In the genomic region with DNA sequence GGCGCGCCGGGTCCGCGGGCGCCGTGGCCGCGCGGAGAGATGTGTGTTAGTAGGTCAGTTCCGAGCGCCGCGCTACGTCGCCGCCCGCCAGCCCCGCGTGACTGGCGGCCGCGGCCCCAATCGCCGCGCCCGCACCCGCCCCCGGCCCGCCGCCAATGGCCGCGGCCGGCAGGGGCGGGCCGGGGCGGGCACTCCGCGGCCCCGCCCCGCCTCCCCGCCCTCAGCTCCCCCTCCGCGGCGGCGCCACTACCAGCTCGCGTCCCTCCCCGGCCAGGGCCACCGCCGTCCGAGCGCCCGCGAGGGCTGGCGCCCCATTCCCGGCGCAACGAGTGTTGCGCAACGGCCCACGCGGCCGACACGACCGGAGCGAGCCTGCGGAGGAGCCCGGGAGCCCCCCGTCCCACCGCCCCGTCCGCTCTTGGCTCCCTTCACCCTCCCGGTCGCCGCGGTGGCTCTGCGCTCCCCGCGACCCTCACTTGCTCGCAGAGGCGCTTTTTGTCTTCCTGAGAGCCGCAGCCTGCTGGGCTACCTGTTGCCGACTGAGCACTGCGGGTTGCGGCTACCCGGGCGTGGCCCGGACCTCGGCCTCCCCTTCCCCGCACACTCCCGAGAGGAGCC, we compare ENCODE assay signal across 1 cellular context.
TF ChIP-seq lines count a peak whose summit lies in the region.

A gene with protein sequence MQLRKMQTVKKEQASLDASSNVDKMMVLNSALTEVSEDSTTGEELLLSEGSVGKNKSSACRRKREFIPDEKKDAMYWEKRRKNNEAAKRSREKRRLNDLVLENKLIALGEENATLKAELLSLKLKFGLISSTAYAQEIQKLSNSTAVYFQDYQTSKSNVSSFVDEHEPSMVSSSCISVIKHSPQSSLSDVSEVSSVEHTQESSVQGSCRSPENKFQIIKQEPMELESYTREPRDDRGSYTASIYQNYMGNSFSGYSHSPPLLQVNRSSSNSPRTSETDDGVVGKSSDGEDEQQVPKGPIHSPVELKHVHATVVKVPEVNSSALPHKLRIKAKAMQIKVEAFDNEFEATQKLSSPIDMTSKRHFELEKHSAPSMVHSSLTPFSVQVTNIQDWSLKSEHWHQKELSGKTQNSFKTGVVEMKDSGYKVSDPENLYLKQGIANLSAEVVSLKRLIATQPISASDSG (minus strand): TSS at position 48 of the 618 bp plus-strand sequence. CDS start 13,098 bp downstream, outside the sequence.

TF ChIP-seq in K562, 482 proteins besides CTCF, POLR2A, EP300 and RAD21 (continued from another document and continues in another):
- TF ChIP-seq, protein P1, sequence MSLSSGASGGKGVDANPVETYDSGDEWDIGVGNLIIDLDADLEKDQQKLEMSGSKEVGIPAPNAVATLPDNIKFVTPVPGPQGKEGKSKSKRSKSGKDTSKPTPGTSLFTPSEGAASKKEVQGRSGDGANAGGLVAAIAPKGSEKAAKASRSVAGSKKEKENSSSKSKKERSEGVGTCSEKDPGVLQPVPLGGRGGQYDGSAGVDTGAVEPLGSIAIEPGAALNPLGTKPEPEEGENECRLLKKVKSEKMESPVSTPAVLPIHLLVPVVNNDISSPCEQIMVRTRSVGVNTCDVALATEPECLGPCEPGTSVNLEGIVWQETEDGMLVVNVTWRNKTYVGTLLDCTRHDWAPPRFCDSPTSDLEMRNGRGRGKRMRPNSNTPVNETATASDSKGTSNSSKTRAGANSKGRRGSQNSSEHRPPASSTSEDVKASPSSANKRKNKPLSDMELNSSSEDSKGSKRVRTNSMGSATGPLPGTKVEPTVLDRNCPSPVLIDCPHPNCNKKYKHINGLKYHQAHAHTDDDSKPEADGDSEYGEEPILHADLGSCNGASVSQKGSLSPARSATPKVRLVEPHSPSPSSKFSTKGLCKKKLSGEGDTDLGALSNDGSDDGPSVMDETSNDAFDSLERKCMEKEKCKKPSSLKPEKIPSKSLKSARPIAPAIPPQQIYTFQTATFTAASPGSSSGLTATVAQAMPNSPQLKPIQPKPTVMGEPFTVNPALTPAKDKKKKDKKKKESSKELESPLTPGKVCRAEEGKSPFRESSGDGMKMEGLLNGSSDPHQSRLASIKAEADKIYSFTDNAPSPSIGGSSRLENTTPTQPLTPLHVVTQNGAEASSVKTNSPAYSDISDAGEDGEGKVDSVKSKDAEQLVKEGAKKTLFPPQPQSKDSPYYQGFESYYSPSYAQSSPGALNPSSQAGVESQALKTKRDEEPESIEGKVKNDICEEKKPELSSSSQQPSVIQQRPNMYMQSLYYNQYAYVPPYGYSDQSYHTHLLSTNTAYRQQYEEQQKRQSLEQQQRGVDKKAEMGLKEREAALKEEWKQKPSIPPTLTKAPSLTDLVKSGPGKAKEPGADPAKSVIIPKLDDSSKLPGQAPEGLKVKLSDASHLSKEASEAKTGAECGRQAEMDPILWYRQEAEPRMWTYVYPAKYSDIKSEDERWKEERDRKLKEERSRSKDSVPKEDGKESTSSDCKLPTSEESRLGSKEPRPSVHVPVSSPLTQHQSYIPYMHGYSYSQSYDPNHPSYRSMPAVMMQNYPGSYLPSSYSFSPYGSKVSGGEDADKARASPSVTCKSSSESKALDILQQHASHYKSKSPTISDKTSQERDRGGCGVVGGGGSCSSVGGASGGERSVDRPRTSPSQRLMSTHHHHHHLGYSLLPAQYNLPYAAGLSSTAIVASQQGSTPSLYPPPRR (CRISPR knock-in tag; IDR thresholded peaks at IDR 0.05; ENCODE audit: borderline replicate concordance): no peak
- TF ChIP-seq KAT8 (IDR thresholded peaks at IDR 0.05; ENCODE audit: low read depth) (no peak), ZNF165 (CRISPR knock-in tag; IDR thresholded peaks at IDR 0.05; ENCODE audit: borderline replicate concordance) (no peak), ILF3 (IDR thresholded peaks at IDR 0.05; ENCODE audit: borderline replicate concordance) (no peak), JUND (IDR thresholded peaks at IDR 0.05; ENCODE audit: borderline replicate concordance, low read depth, low read length) (no peak), JUND (tag; IDR thresholded peaks at IDR 0.05; ENCODE audit: borderline replicate concordance, low read depth, low read length) (no peak), CHD2 (IDR thresholded peaks at IDR 0.05; ENCODE audit: low read depth, low read length) (no peak), TBL1XR1 (IDR thresholded peaks at IDR 0.05; ENCODE audit: low read length in 2 of 2) (no peak), BACH1 (tag; IDR thresholded peaks at IDR 0.05) (no peak), PURB (CRISPR knock-in tag; IDR thresholded peaks at IDR 0.05; ENCODE audit: low read depth) (no peak), SAP30 (IDR thresholded peaks at IDR 0.05; ENCODE audit: borderline replicate concordance, insufficient read depth, low read depth, low read length, poor library complexity, severe bottlenecking) (no peak), HDAC6 (IDR thresholded peaks at IDR 0.05; ENCODE audit: low read depth, low read length) (no peak), MYC (IDR thresholded peaks at IDR 0.05; ENCODE audit: low read depth, low read length) (peak; percentile 46; the same call in 1 of the 2 replicates), MYC (CRISPR knock-in tag; IDR thresholded peaks at IDR 0.05; ENCODE audit: borderline replicate concordance, low read depth) (no peak), MYNN (IDR thresholded peaks at IDR 0.05) (no peak), MYNN (CRISPR knock-in tag; IDR thresholded peaks at IDR 0.05) (no peak), CCNT2 (IDR thresholded peaks at IDR 0.05; ENCODE audit: borderline replicate concordance, extremely low read depth, insufficient read length, low read depth, low read length) (peak; percentile 30), ZNF217 (CRISPR knock-in tag; IDR thresholded peaks at IDR 0.05) (no peak)
- TF ChIP-seq, protein P2, sequence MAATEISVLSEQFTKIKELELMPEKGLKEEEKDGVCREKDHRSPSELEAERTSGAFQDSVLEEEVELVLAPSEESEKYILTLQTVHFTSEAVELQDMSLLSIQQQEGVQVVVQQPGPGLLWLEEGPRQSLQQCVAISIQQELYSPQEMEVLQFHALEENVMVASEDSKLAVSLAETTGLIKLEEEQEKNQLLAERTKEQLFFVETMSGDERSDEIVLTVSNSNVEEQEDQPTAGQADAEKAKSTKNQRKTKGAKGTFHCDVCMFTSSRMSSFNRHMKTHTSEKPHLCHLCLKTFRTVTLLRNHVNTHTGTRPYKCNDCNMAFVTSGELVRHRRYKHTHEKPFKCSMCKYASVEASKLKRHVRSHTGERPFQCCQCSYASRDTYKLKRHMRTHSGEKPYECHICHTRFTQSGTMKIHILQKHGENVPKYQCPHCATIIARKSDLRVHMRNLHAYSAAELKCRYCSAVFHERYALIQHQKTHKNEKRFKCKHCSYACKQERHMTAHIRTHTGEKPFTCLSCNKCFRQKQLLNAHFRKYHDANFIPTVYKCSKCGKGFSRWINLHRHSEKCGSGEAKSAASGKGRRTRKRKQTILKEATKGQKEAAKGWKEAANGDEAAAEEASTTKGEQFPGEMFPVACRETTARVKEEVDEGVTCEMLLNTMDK (IDR thresholded peaks at IDR 0.05; ENCODE audit: borderline replicate concordance, insufficient read depth, low read depth, low read length, poor library complexity, severe bottlenecking): no peak
- TF ChIP-seq, protein P3, sequence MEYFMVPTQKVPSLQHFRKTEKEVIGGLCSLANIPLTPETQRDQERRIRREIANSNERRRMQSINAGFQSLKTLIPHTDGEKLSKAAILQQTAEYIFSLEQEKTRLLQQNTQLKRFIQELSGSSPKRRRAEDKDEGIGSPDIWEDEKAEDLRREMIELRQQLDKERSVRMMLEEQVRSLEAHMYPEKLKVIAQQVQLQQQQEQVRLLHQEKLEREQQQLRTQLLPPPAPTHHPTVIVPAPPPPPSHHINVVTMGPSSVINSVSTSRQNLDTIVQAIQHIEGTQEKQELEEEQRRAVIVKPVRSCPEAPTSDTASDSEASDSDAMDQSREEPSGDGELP (CRISPR knock-in tag; IDR thresholded peaks at IDR 0.05; ENCODE audit: borderline replicate concordance): no peak
- TF ChIP-seq, protein P4, sequence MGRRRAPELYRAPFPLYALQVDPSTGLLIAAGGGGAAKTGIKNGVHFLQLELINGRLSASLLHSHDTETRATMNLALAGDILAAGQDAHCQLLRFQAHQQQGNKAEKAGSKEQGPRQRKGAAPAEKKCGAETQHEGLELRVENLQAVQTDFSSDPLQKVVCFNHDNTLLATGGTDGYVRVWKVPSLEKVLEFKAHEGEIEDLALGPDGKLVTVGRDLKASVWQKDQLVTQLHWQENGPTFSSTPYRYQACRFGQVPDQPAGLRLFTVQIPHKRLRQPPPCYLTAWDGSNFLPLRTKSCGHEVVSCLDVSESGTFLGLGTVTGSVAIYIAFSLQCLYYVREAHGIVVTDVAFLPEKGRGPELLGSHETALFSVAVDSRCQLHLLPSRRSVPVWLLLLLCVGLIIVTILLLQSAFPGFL (CRISPR knock-in tag; IDR thresholded peaks at IDR 0.05): no peak
- TF ChIP-seq, protein P5, sequence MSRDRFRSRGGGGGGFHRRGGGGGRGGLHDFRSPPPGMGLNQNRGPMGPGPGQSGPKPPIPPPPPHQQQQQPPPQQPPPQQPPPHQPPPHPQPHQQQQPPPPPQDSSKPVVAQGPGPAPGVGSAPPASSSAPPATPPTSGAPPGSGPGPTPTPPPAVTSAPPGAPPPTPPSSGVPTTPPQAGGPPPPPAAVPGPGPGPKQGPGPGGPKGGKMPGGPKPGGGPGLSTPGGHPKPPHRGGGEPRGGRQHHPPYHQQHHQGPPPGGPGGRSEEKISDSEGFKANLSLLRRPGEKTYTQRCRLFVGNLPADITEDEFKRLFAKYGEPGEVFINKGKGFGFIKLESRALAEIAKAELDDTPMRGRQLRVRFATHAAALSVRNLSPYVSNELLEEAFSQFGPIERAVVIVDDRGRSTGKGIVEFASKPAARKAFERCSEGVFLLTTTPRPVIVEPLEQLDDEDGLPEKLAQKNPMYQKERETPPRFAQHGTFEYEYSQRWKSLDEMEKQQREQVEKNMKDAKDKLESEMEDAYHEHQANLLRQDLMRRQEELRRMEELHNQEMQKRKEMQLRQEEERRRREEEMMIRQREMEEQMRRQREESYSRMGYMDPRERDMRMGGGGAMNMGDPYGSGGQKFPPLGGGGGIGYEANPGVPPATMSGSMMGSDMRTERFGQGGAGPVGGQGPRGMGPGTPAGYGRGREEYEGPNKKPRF (IDR thresholded peaks at IDR 0.05; ENCODE audit: low read depth, low read length): no peak
- TF ChIP-seq, protein P6, sequence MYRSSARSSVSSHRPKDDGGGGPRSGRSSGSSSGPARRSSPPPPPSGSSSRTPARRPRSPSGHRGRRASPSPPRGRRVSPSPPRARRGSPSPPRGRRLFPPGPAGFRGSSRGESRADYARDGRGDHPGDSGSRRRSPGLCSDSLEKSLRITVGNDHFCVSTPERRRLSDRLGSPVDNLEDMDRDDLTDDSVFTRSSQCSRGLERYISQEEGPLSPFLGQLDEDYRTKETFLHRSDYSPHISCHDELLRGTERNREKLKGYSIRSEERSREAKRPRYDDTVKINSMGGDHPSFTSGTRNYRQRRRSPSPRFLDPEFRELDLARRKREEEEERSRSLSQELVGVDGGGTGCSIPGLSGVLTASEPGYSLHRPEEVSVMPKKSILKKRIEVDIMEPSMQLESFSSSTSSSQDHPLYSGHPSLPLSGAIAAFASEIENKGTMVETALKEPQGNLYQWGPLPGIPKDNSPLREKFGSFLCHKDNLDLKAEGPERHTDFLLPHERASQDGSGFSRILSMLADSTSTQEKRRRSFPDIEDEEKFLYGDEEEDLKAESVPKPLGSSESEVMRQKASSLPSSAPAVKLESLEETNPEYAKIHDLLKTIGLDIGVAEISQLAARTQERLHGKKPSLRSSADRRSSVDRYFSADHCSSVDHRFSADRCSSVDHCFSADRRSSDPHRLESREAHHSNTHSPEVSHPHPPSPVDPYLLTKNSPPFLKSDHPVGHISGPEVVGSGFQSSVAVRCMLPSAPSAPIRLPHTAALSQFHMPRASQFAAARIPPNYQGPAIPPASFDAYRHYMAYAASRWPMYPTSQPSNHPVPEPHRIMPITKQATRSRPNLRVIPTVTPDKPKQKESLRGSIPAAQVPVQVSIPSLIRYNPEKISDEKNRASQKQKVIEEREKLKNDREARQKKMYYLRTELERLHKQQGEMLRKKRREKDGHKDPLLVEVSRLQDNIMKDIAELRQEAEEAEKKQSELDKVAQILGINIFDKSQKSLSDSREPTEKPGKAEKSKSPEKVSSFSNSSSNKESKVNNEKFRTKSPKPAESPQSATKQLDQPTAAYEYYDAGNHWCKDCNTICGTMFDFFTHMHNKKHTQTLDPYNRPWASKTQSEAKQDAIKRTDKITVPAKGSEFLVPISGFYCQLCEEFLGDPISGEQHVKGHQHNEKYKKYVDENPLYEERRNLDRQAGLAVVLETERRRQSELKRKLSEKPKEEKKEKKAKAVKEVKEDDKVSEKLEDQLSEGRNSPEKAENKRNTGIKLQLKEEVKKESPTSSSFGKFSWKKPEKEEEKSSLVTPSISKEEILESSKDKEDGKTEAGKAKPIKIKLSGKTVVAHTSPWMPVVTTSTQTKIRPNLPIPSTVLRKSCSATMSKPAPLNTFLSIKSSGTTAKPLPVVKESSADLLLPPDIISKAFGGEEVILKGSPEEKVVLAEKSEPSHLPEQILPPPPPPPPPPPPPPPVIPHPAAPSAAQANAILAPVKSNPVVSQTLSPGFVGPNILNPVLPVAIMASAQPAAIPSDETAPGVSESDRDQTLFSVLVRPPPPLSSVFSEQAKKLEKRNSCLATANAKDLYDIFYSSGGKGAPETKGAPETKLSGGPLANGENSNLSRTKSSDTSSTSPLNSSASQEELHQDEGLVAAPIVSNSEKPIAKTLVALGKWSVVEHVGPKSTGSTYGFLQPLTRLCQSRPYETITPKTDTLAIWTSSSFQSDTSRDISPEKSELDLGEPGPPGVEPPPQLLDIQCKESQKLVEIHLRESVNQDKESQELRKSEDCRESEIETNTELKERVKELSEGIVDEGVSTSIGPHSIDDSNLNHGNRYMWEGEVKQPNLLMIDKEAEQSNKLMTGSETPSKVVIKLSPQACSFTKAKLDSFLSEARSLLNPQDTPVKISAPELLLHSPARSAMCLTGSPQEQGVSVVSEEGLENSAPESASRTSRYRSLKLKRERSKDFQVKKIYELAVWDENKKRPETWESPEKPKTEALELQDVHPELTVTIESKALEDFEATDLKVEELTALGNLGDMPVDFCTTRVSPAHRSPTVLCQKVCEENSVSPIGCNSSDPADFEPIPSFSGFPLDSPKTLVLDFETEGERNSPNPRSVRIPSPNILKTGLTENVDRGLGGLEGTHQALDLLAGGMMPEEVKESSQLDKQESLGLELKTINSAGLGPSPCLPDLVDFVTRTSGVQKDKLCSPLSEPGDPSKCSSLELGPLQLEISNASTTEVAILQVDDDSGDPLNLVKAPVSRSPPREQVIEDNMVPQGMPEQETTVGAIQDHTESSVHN (IDR thresholded peaks at IDR 0.05; ENCODE audit: borderline replicate concordance in 1 of 2, low read depth in 1 of 2): no peak
- TF ChIP-seq, protein P7, sequence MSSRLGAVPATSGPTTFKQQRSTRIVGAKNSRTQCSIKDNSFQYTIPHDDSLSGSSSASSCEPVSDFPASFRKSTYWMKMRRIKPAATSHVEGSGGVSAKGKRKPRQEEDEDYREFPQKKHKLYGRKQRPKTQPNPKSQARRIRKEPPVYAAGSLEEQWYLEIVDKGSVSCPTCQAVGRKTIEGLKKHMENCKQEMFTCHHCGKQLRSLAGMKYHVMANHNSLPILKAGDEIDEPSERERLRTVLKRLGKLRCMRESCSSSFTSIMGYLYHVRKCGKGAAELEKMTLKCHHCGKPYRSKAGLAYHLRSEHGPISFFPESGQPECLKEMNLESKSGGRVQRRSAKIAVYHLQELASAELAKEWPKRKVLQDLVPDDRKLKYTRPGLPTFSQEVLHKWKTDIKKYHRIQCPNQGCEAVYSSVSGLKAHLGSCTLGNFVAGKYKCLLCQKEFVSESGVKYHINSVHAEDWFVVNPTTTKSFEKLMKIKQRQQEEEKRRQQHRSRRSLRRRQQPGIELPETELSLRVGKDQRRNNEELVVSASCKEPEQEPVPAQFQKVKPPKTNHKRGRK (tag; IDR thresholded peaks at IDR 0.05): no peak
